ENCODE assay signal across 8 cellular contexts in genomic region chr1:164617607-164618564, GRCh38. TPM values are rescaled to one million over a fixed set of nuclear protein-coding genes. Genes with fewer than 3 reads are reported as not detected.
DNase-seq lines count a peak whose midpoint lies in the region; ATAC-seq and TF ChIP-seq lines count a peak whose summit lies in the region.

No MANE protein-coding gene starts in this region.

- H3K27me3 Mint-ChIP-seq in GM23338 (ENCODE audit: insufficient read depth, low read depth, poor library complexity), result peaks cover 2% of the 10 kb centered on the region

- DNase-seq in GM23338 (ENCODE audit: low spot score) (peak; percentile 84), NCI-H524 treated with DMSO at 0.1 percent for 48 hours (lab: John Stamatoyannopoulos, UW) (peak; percentile 64), epithelial cell of proximal tubule (ENCODE audit: low read depth) (no peak), gastrocnemius medialis (no peak), cerebellar nuclear complex (lab: John Stamatoyannopoulos, UW) (no peak), NOMO-1 (lab: John Stamatoyannopoulos, UW; ENCODE audit: unreplicated experiment in 2 of 2) (no peak)

- H3K4me3 Mint-ChIP-seq in GM23338, result no peak overlapping the region

- H3K79me2 ChIP-seq in GM23338 (replicated peaks; ENCODE audit: insufficient read depth), result peaks cover 99% of the 10 kb centered on the region

- H2AFZ ChIP-seq in GM23338, result no peak overlapping the region

- peak overlapping the region; percentile 73 for H3K27ac ChIP-seq in GM23338 (ENCODE audit: low read depth)
- peak overlapping the region; percentile 9 to 84 (median 63) for H3K27ac ChIP-seq in gastrocnemius medialis

- no peaks in the 10 kb centered on the region for H3F3A ChIP-seq in GM23338 (replicated peaks; ENCODE audit: low read depth)

- intact Hi-C loops in gastrocnemius medialis (cut with DNase I; ENCODE audit: low total_unique reads), result loop anchor here (2.0 kb wide), 1 partner anchor 19 kb away; no protein-coding TSS in a partner anchor

- no peak for TF ChIP-seq POLR2A in gastrocnemius medialis (IDR thresholded peaks at IDR 0.05)

- H3K4me1 ChIP-seq in GM23338 (ENCODE audit: insufficient read depth), result peaks cover 41% of the 10 kb centered on the region
- peaks cover 61 to 71% of the 10 kb centered on the region in 2 donors for H3K4me1 ChIP-seq in gastrocnemius medialis

- H3K9me3 Mint-ChIP-seq in GM23338, result no peaks in the 10 kb centered on the region

- no peaks in the 10 kb centered on the region for H3K9me2 ChIP-seq in GM23338 (ENCODE audit: insufficient read depth)

- H3K36me3 ChIP-seq in GM23338 (ENCODE audit: insufficient read depth) (no peaks in the 10 kb centered on the region), gastrocnemius medialis (no peaks in the 10 kb centered on the region)

- ATAC-seq in GM23338 (peak; percentile 61), gastrocnemius medialis (no peak), HG03571 (IDR thresholded peaks at IDR 0.05; ENCODE audit: unreplicated experiment) (no peak), GM19397 (IDR thresholded peaks at IDR 0.05; ENCODE audit: unreplicated experiment) (no peak)

- H3K4me2 ChIP-seq in GM23338, result peak overlapping the region; percentile 39; the same call in 1 of the 2 replicates

- H3K4me1 Mint-ChIP-seq in GM23338, result peaks cover 49% of the 10 kb centered on the region

- TF ChIP-seq CTCF in GM23338 (conservative IDR thresholded peaks at IDR 0.05; ENCODE audit: low read depth in 2 of 2), result peak; percentile 82 to 93
- peak; percentile 77 for TF ChIP-seq CTCF in epithelial cell of proximal tubule (conservative IDR thresholded peaks at IDR 0.05; ENCODE audit: low read depth, low read length)
- TF ChIP-seq CTCF in gastrocnemius medialis (IDR thresholded peaks at IDR 0.05 in 4 of 5, conservative IDR thresholded peaks at IDR 0.05 in 1 of 5), result peak in 3 of 5 experiments; percentile 41 to 53 (median 53)

- in situ Hi-C loops in gastrocnemius medialis (cut with MboI; ENCODE audit: low sequenced_read_pairs in 4 of 4), result no loop called here

- H3K4me3 ChIP-seq in GM23338, result no peak overlapping the region
- H3K4me3 ChIP-seq in epithelial cell of proximal tubule (ENCODE audit: low read depth, low read length), result no peak overlapping the region
- no peak overlapping the region for H3K4me3 ChIP-seq in gastrocnemius medialis

- H3K36me3 Mint-ChIP-seq in GM23338 (ENCODE audit: low read depth), result peaks cover 5% of the 10 kb centered on the region; the same call in 1 of the 3 replicates

- H3K9me3 ChIP-seq in gastrocnemius medialis, result no peaks in the 10 kb centered on the region

- H3K27ac Mint-ChIP-seq in GM23338, result no peak overlapping the region

- H4K20me1 ChIP-seq in GM23338 (replicated peaks; ENCODE audit: insufficient read depth), result peaks cover 34% of the 10 kb centered on the region; the same call in 1 of the 2 replicates

- no peaks in the 10 kb centered on the region for H3K27me3 ChIP-seq in GM23338 (ENCODE audit: insufficient read depth)
- no peaks in the 10 kb centered on the region for H3K27me3 ChIP-seq in gastrocnemius medialis

TF ChIP-seq in GM23338, 12 proteins besides CTCF, POLR2A, EP300 and RAD21:
- TF ChIP-seq ZNF462 (CRISPR knock-in tag; IDR thresholded peaks at IDR 0.05) (no peak), NANOG (IDR thresholded peaks at IDR 0.05; ENCODE audit: borderline replicate concordance) (no peak), EZH2phosphoT487 (IDR thresholded peaks at IDR 0.05; ENCODE audit: unreplicated experiment) (no peak), ZNF114 (CRISPR knock-in tag; IDR thresholded peaks at IDR 0.05) (no peak)

RNA-seq across cellular contexts. Expression of gene PBX1, which starts 58.9 kb away (rescaled TPM):
- 84.2 and 104 TPM in 2 replicates for total RNA-seq in GM23338 (2014; rRNA removed; shearing (Covaris generic))
- polyA plus RNA-seq in GM23338 (2016; fragmentation: Nextera tagmentation; extraction: Ambion mirVana), result 39.3 and 40.0 TPM in 2 replicates
- 3.0 and 4.4 TPM in 2 replicates for total RNA-seq in epithelial cell of proximal tubule
- total RNA-seq in gastrocnemius medialis, result 10 to 100 TPM; 21.7 to 36.5 (median 29.0) TPM

Comparison
In these comparisons a context has a peak if more than half of its experiments do, and no peak if none do; other contexts are left out.
1. DNase-seq: peak in GM23338 (single experiment) and NCI-H524 treated with DMSO at 0.1 percent for 48 hours (single experiment); none in epithelial cell of proximal tubule (single experiment), gastrocnemius medialis (0 of 2), cerebellar nuclear complex (0 of 2) and NOMO-1 (0 of 2).
2. Peak in every context shown above with its lines, with median percentiles within 50 percentile points of each other: CTCF ChIP-seq.